ENCODE assay signal across 8 cellular contexts in the genomic region with DNA sequence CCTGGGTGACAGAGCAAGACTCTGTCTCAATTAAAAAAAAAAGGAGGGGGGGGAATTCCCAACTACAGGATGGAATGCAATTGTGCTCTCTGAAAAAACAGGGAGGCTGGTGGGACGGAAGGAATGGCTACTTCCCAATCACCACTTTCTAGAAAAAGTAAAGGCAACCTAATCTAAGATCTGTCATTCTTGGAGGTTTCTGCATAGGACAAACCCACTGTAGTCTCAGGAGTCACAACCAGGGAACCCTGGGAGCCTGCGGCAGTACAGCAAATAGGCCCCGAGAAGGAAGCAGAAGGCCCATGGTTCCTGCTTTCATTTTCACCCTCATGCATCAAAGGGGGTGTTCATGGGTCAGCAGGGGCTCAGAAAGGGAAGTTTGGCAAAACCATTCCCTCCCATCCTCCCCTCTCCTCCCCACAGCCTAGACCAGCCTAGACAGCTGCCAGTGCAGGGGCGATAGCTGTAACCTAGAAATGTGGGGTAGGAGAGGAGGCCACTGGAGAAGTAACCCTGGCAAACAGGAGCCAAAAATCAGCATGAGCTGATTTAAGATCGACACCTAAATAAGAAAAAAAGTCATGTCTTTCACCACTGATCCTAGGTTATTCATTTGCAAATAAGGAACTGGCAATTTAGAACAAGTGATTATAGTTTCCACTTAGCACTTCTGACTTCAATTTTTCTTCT. TPM values are rescaled to one million over a fixed set of nuclear protein-coding genes. Genes with fewer than 3 reads are reported as not detected.
DNase-seq lines count a peak whose midpoint lies in the region; ATAC-seq and TF ChIP-seq lines count a peak whose summit lies in the region.

No MANE protein-coding gene starts in this region.

- DNase-seq in NOMO-1 treated with dmso at 0.1 percent for 144 hours (lab: John Stamatoyannopoulos, UW; ENCODE audit: unreplicated experiment) (peak; percentile 92), heart right ventricle (peak in 1 of 2 donors; percentile 34), ovary (no peak), DMS 273 (lab: John Stamatoyannopoulos, UW; ENCODE audit: unreplicated experiment) (no peak), ureter (ENCODE audit: low spot score) (no peak), NCI-H146 treated with DMSO at 0.1 percent for 48 hours (lab: John Stamatoyannopoulos, UW; ENCODE audit: unreplicated experiment) (no peak)

- H3K27me3 ChIP-seq in heart right ventricle (no peaks in the 10 kb centered on the region), ovary (no peaks in the 10 kb centered on the region)

- ATAC-seq in GM18499 (IDR thresholded peaks at IDR 0.05; ENCODE audit: insufficient read depth, unreplicated experiment) (peak; percentile 56), GM21723 (IDR thresholded peaks at IDR 0.05; ENCODE audit: unreplicated experiment) (peak; percentile 83), heart right ventricle (peak in 7 of 8 donors; percentile 41 to 80 (median 71))

- TF ChIP-seq EP300 in ovary (IDR thresholded peaks at IDR 0.05): no peak

- peak overlapping the region in 1 of 10 donors; percentile 84 for H3K27ac ChIP-seq in heart right ventricle
- no peak overlapping the region for H3K27ac ChIP-seq in ovary

- H3K9me3 ChIP-seq in heart right ventricle (peaks cover 0 to 32% (median 11%) of the 10 kb centered on the region in 11 donors), ovary (no peaks in the 10 kb centered on the region)

- intact Hi-C loops in heart right ventricle (cut with DNase I): no loop called here
- intact Hi-C loops in ovary (cut with DNase I): no loop called here

- peaks cover 0 to 41% (median 0%) of the 10 kb centered on the region in 9 donors for H3K4me1 ChIP-seq in heart right ventricle
- H3K4me1 ChIP-seq in ovary (ENCODE audit: insufficient read depth): peaks cover 14% of the 10 kb centered on the region

- 65% methylated on average over 5 of the region's 5 CpGs for WGBS in heart right ventricle, 2 donors
- 75 to 84% (median 79%) methylated on average over 5 of the region's 5 CpGs for WGBS in ovary, 3 donors

- TF ChIP-seq POLR2A in ovary (IDR thresholded peaks at IDR 0.05): no peak

- H3K36me3 ChIP-seq in heart right ventricle (no peaks in the 10 kb centered on the region), ovary (no peaks in the 10 kb centered on the region)

- no peak overlapping the region for H3K4me3 ChIP-seq in heart right ventricle
- no peak overlapping the region for H3K4me3 ChIP-seq in ovary

- no peak for TF ChIP-seq CTCF in heart right ventricle (IDR thresholded peaks at IDR 0.05)
- no peak for TF ChIP-seq CTCF in ovary (IDR thresholded peaks at IDR 0.05)

RNA-seq across cellular contexts. Expression of gene TRABD2A, which starts 48.0 kb away (rescaled TPM):
- total RNA-seq in heart right ventricle: 1 to 10 TPM in 3 of 10 donors, under 1 TPM in 7; 0.34 to 2.0 (median 0.55) TPM
- 1 to 10 TPM in 1 of 2 donors, under 1 TPM in 1; 0.97 to 1.5 TPM for polyA plus RNA-seq in heart right ventricle
- 10 to 100 TPM; 12.2 to 71.0 (median 24.3) TPM for total RNA-seq in ovary
- 10 to 100 TPM; 33.3 to 35.7 TPM for polyA plus RNA-seq in ovary
- total RNA-seq in ureter: 4.1 TPM
